In the genomic region with DNA sequence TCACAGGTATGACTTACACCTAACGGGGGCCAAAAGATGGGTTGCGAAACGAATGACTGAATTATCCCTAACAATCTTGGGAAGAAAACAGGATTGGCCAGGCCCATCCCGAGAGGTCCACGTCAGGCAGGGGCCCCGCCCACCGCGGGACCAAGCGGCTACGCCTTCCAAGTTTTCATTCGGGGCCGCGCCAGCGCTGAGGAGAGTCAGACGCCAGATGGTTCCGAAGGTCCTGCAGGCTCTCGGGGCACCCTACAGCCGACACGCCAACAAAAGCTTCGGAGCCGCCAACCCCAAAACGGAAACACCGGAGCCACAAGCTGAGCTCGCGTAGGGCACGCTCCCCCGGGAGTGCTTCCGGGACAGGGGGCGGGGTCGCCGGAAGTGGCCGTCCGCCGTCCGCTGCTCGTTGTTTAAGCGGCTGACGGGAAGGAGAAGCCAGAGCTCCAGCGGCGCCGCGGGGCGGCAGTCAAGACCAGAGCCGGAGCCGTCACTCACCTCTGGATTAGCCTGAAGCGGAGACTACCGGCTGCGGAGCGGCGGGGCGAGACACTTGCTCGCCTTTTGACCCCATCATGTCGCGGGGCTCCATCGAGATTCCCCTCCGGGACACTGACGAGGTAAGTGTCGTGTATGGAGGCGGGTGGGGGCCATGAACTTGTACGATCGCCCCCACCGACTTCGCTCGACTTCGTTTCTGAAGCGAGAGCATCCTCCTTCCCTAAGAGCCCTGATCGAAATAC, we compare ENCODE assay signal across 8 cellular contexts. TPM values are rescaled to one million over a fixed set of nuclear protein-coding genes. Genes with fewer than 3 reads are reported as not detected.
DNase-seq lines count a peak whose midpoint lies in the region; FAIRE-seq and TF ChIP-seq lines count a peak whose summit lies in the region.

A gene (plus strand): TSS at position 409 of the 743 bp plus-strand sequence. CDS start 167 bp downstream, at position 576.

- no peak within 1 kb of the TSS for H4K91ac ChIP-seq in H9 (ENCODE audit: insufficient read length, low read depth, low read length)

- H3K18ac ChIP-seq in H9 (ENCODE audit: insufficient read length, low read depth, low read length), result peak within 1 kb of the TSS; percentile 49

- H3K4me3 Mint-ChIP-seq in H9, result peak within 1 kb of the TSS; percentile 94 to 97
- peak within 1 kb of the TSS; percentile 97 for H3K4me3 Mint-ChIP-seq in nephron progenitor cell

- H3K36me3 Mint-ChIP-seq in H9 (ENCODE audit: insufficient read depth in 1 of 3, low read depth in 3 of 3) (peaks cover 4 to 20% (median 16%) of the 10 kb centered on the region in 3 experiments; a peak in 5 of 7 replicates), nephron progenitor cell (ENCODE audit: low read depth) (peaks cover 16% of the 10 kb centered on the region)

- H3K27ac ChIP-seq in H9 (ENCODE audit: insufficient read length, low read depth, low read length), result peak within 1 kb of the TSS; percentile 30
- peak within 1 kb of the TSS; percentile 90 to 99 (median 94) for H3K27ac ChIP-seq in stomach

- TF ChIP-seq CTCF in H9 (conservative IDR thresholded peaks at IDR 0.05), result no peak
- TF ChIP-seq CTCF in fibroblast of the aortic adventitia (IDR thresholded peaks at IDR 0.05; ENCODE audit: insufficient read depth, low read length), result peak; percentile 42
- no peak for TF ChIP-seq CTCF in nephron progenitor cell (IDR thresholded peaks at IDR 0.05)
- peak in 1 of 7 experiments; percentile 6 for TF ChIP-seq CTCF in stomach (IDR thresholded peaks at IDR 0.05)

- intact Hi-C loops in stomach (cut with DNase I; ENCODE audit: low total_unique reads), result no loop called here

- H3K27ac Mint-ChIP-seq in H9 (peak within 1 kb of the TSS; percentile 89 to 97 (median 91); a peak in 6 of 7 replicates), nephron progenitor cell (peak within 1 kb of the TSS; percentile 97)

- TF ChIP-seq POLR2A in stomach (IDR thresholded peaks at IDR 0.05), result peak in 2 of 4 donors; percentile 64 to 74

- no peak within 1 kb of the TSS for H4K5ac ChIP-seq in H9 (ENCODE audit: insufficient read length, low read depth, low read length)

- H3K4me3 ChIP-seq in MG63 (peak within 1 kb of the TSS; percentile 96), fibroblast of the aortic adventitia (ENCODE audit: low read depth, low read length) (peak within 1 kb of the TSS; percentile 95), stomach (peak within 1 kb of the TSS; percentile 68 to 89 (median 76))

- peak; percentile 97 for FAIRE-seq in G401.6 (lab: Jason Lieb, UNC)

- H2BK20ac ChIP-seq in H9 (ENCODE audit: low read depth, low read length, poor library complexity, severe bottlenecking), result no peak within 1 kb of the TSS

- H2BK15ac ChIP-seq in H9 (ENCODE audit: low read depth, low read length), result no peak within 1 kb of the TSS

- no peaks in the 10 kb centered on the region; the same call in 1 of the 2 replicates for H3K79me2 ChIP-seq in H9 (ENCODE audit: insufficient read depth, low read length)

- H3K79me1 ChIP-seq in H9 (ENCODE audit: insufficient read depth, low read depth, low read length, poor library complexity, severe bottlenecking), result no peaks in the 10 kb centered on the region

- peaks cover 5% of the 10 kb centered on the region for H3K23me2 ChIP-seq in H9 (ENCODE audit: insufficient read length, low read depth, low read length, poor library complexity, severe bottlenecking)

- peak within 1 kb of the TSS; percentile 53 for H3K9ac ChIP-seq in H9 (ENCODE audit: extremely low read depth, insufficient read length, low read length)

- H2BK120ac ChIP-seq in H9 (ENCODE audit: low read depth, low read length, poor library complexity, severe bottlenecking), result no peak within 1 kb of the TSS

- H3K56ac ChIP-seq in H9 (ENCODE audit: insufficient read length, low read depth, low read length), result no peak within 1 kb of the TSS

- H3K4ac ChIP-seq in H9 (ENCODE audit: low read depth, low read length), result no peak within 1 kb of the TSS

- H3K27me3 Mint-ChIP-seq in H9 (ENCODE audit: low read depth) (no peaks in the 10 kb centered on the region), nephron progenitor cell (ENCODE audit: low read depth, poor library complexity) (peaks cover 4% of the 10 kb centered on the region)

- peaks cover 8 to 10% of the 10 kb centered on the region in 2 experiments for H3K4me1 Mint-ChIP-seq in H9
- peaks cover 13% of the 10 kb centered on the region for H3K4me1 Mint-ChIP-seq in nephron progenitor cell

- DNase-seq in H9 (peak; percentile 96), MG63 (peak; percentile 96), SHP77 treated with DMSO at 0.1 percent for 48 hours (lab: John Stamatoyannopoulos, UW) (peak; percentile 89), fibroblast of the aortic adventitia (ENCODE audit: low read depth) (peak; percentile 92), nephron progenitor cell (peak; percentile 95), stomach (peak; percentile 94)
- peak; percentile 98 for DNase-seq in activated effector memory CD4-positive, alpha-beta T cell treated with anti-CD3 and anti-CD28 coated beads, Interleukin-2, amount 50 U/mL, for 16 hours

- no peak within 1 kb of the TSS for H4K8ac ChIP-seq in H9 (replicated peaks; ENCODE audit: insufficient read length, low read depth, low read length)

- H3K4me1 ChIP-seq in H9 (ENCODE audit: insufficient read depth, low read length) (no peaks in the 10 kb centered on the region), stomach (peaks cover 9 to 29% (median 22%) of the 10 kb centered on the region in 4 donors)

- no peak within 1 kb of the TSS for H3T11ph ChIP-seq in H9 (ENCODE audit: low read length)

- H2BK12ac ChIP-seq in H9 (ENCODE audit: insufficient read length, low read depth, low read length), result no peak within 1 kb of the TSS

- H4K20me1 ChIP-seq in H9 (ENCODE audit: control insufficient read depth, insufficient read depth, insufficient read length), result no peaks in the 10 kb centered on the region

- no peak for TF ChIP-seq EP300 in stomach (IDR thresholded peaks at IDR 0.05)

- no CpG with 5 or more reads among the region's 67 CpGs for WGBS in H9 (ENCODE audit: extremely low coverage, insufficient read length, low lambda C conversion rate)
- 0 to 1% (median 0%) methylated on average over 14 to 67 of the region's 67 CpGs for WGBS in stomach, 5 donors

- H2BK5ac ChIP-seq in H9 (ENCODE audit: insufficient read length, low read length), result no peak within 1 kb of the TSS

- H3K4me2 ChIP-seq in H9 (ENCODE audit: insufficient read depth, insufficient read length, low read length), result peak within 1 kb of the TSS; percentile 83

- H3K36me3 ChIP-seq in MG63, result peaks cover 28% of the 10 kb centered on the region
- H3K36me3 ChIP-seq in stomach, result peaks cover 0 to 27% (median 0%) of the 10 kb centered on the region in 4 donors

- no peak within 1 kb of the TSS for H2AFZ ChIP-seq in H9 (ENCODE audit: low read length)

- H3K23ac ChIP-seq in H9 (ENCODE audit: insufficient read length, low read depth, low read length), result no peak within 1 kb of the TSS

- H3K9me3 Mint-ChIP-seq in H9 (no peaks in the 10 kb centered on the region), nephron progenitor cell (no peaks in the 10 kb centered on the region)

- 0 out of 2 replicates have a peak within 1 kb of the TSS, but pooled peaks have one; percentile 7 for H3K14ac ChIP-seq in H9 (ENCODE audit: insufficient read depth, low read length)

- H3K27me3 ChIP-seq in H9 (ENCODE audit: insufficient read depth, low read length) (no peaks in the 10 kb centered on the region), MG63 (no peaks in the 10 kb centered on the region), stomach (no peaks in the 10 kb centered on the region)

- H2AK5ac ChIP-seq in H9 (ENCODE audit: insufficient read length, low read length), result no peak within 1 kb of the TSS

- H3K9me3 ChIP-seq in H9 (ENCODE audit: control insufficient read depth, low read depth, low read length) (no peaks in the 10 kb centered on the region), MG63 (no peaks in the 10 kb centered on the region), stomach (no peaks in the 10 kb centered on the region)

RNA-seq across cellular contexts. Expression of the gene that starts here (rescaled TPM):
- total RNA-seq in H9 (2021) (37.5 and 38.6 TPM in 2 replicates), fibroblast of the aortic adventitia (ENCODE audit: low replicate concordance) (30.5 and 67.5 TPM in 2 replicates), stomach (10 to 100 TPM in 3 of 5 donors, 1 to 10 TPM in 2; 9.3 to 39.5 (median 21.9) TPM)
- total RNA-seq in MG63 (2014; rRNA removed; shearing (Covaris generic); ENCODE audit: low replicate concordance), result 7.6 and 7.8 TPM in 2 replicates
- 10 to 100 TPM in 2 of 3 donors, 1 to 10 TPM in 1; 9.1 to 10.4 (median 10.4) TPM for polyA plus RNA-seq in stomach

Comparison
In these comparisons a context has a peak if more than half of its experiments do, and no peak if none do; other contexts are left out.
1. Peak in every context shown above with its lines: DNase-seq, H3K4me3 ChIP-seq and H3K27ac ChIP-seq.